7 cellular contexts compared by ENCODE assay signal in the genomic region with DNA sequence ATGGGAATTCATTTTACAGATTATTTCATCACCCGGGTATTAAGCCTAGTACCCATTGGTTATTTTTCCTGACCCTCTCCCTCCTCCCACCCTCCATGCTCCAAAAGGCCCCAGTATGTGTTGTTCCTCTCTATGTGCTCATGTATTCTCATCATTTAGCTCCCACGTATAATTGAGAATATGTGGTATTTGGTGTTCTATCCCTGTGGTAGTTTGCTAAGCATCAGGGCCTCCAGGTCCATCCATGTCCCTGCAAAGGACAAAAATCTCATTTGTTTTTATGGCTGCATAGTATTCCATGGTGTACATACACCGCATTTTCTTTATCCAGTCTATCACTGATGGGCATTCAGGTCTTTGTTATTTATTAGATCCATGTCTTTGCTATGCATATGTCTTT.
"Had no signal": no experiment of that assay in that cellular context is flagged by ENCODE, and none has a peak within 500 bp of the region (broad histone marks: within the 10 kb centered on the region; RNA-seq: fewer than 3 reads in every experiment).

No MANE protein-coding gene starts in this region.

- DNase-seq: GDM1, GF-D8 had no signal

- FAIRE-seq: GM12878, GM12891, GM12892, GM18507, GM19239 had no signal

- ATAC-seq: GM12878 had no signal

- H3K4me3 ChIP-seq: GM12878 had no signal
